ENCODE assay signal across 18 cellular contexts in genomic region chr12:48219635-48220034, GRCh38. TPM values are rescaled to one million over a fixed set of nuclear protein-coding genes. Genes with fewer than 3 reads are reported as not detected.
A peak's percentile ranks its signal among the peaks of the same experiment; 100 is the strongest.
DNase-seq lines count a peak whose midpoint lies in the region; ATAC-seq and TF ChIP-seq lines count a peak whose summit lies in the region.
"Had no signal": no experiment of that assay in that cellular context is flagged by ENCODE, and none has a peak within 500 bp of the region (broad histone marks: within the 10 kb centered on the region; RNA-seq: fewer than 3 reads in every experiment).

No MANE protein-coding gene starts in this region.

- H3K14ac ChIP-seq in trophoblast cell (ENCODE audit: low read length) = no peak overlapping the region

- H2AFZ ChIP-seq in SK-N-SH (ENCODE audit: low read depth) = no peak overlapping the region
- H2AFZ ChIP-seq in trophoblast cell (ENCODE audit: insufficient read depth, low read length, poor library complexity) = no peak overlapping the region

- ATAC-seq in SK-N-SH treated with all-trans-retinoic acid at 6 μM for 48 hours (peak; percentile 31), GM19463 (IDR thresholded peaks at IDR 0.05; ENCODE audit: unreplicated experiment) (no peak), HG03460 (IDR thresholded peaks at IDR 0.05; ENCODE audit: unreplicated experiment) (no peak)
- ATAC-seq: HepG2 had no signal

- H3K4me3 Mint-ChIP-seq in CD14-positive monocyte = no peak overlapping the region
- H3K4me3 Mint-ChIP-seq: HFFc6 had no signal

- H3K4ac ChIP-seq in trophoblast cell (ENCODE audit: low read depth, low read length) = no peak overlapping the region

- no peak overlapping the region for H3K4me3 ChIP-seq in SK-N-SH (ENCODE audit: low read depth in 2 of 2, low read length in 1 of 2)
- H3K4me3 ChIP-seq in trophoblast cell (ENCODE audit: low read depth, low read length) = no peak overlapping the region
- H3K4me3 ChIP-seq: BLaER1 had no signal

- 46% methylated on average over 1 of the region's 1 CpG for WGBS in SK-N-SH (ENCODE audit: low lambda C conversion rate)
- no CpG with 5 or more reads among the region's 1 CpG for WGBS in trophoblast cell (ENCODE audit: extremely low coverage, insufficient coverage, insufficient read length)

- no peak overlapping the region for H3K18ac ChIP-seq in trophoblast cell (ENCODE audit: low read length)

- no peak overlapping the region for H2BK120ac ChIP-seq in trophoblast cell (ENCODE audit: insufficient read depth, low read length, poor library complexity)

- H2BK5ac ChIP-seq in trophoblast cell (ENCODE audit: low read depth, low read length, poor library complexity) = no peak overlapping the region

- H3K4me1 ChIP-seq in SK-N-SH (ENCODE audit: control insufficient read depth in 1 of 2, insufficient read depth in 2 of 2, low read depth in 1 of 2, low read length in 1 of 2) = no peaks in the 10 kb centered on the region
- no peaks in the 10 kb centered on the region for H3K4me1 ChIP-seq in trophoblast cell (ENCODE audit: control insufficient read depth in 1 of 2, insufficient read depth in 2 of 2, low read length in 2 of 2)
- H3K4me1 ChIP-seq: BLaER1 had no signal

- no peak overlapping the region for H2BK12ac ChIP-seq in trophoblast cell (ENCODE audit: low read length)

- H3K79me1 ChIP-seq in trophoblast cell (ENCODE audit: low read length) = no peaks in the 10 kb centered on the region

- H3K9me3 ChIP-seq in SK-N-SH = no peaks in the 10 kb centered on the region
- H3K9me3 ChIP-seq in trophoblast cell (ENCODE audit: insufficient read depth, low read depth, low read length) = no peaks in the 10 kb centered on the region

- intact Hi-C loops in CD14-positive monocyte (cut with micrococcal nuclease) = loop anchor here (10.0 kb wide), 1 partner anchor 65 kb away; no protein-coding TSS in a partner anchor

- H2AK5ac ChIP-seq in trophoblast cell (ENCODE audit: low read length) = no peak overlapping the region

- H3K27me3 ChIP-seq in SK-N-SH (ENCODE audit: insufficient read depth) (no peaks in the 10 kb centered on the region), trophoblast cell (ENCODE audit: insufficient read depth, low read length) (no peaks in the 10 kb centered on the region)
- H3K27me3 ChIP-seq: BLaER1 had no signal

- H3K27ac Mint-ChIP-seq in CD14-positive monocyte = no peak overlapping the region
- H3K27ac Mint-ChIP-seq: CD4-positive, CD25-positive, alpha-beta regulatory T cell; HFFc6 had no signal

- no peak for TF ChIP-seq EP300 in SK-N-SH (IDR thresholded peaks at IDR 0.05; ENCODE audit: borderline replicate concordance in 1 of 2, low read depth in 1 of 2, low read length in 1 of 2)

- CTCF ChIA-PET in SK-N-SH (lab: Yijun Ruan, JAX) = no interaction called here

- H3K4me2 ChIP-seq in SK-N-SH (no peak overlapping the region), trophoblast cell (ENCODE audit: low read length) (no peak overlapping the region)
- H3K4me2 ChIP-seq: BLaER1 had no signal

- TF ChIP-seq RAD21 in SK-N-SH (IDR thresholded peaks at IDR 0.05; ENCODE audit: low read length) = no peak

- peaks cover 22 to 33% of the 10 kb centered on the region in 2 donors for H3K36me3 Mint-ChIP-seq in CD14-positive monocyte
- H3K36me3 Mint-ChIP-seq: CD4-positive, CD25-positive, alpha-beta regulatory T cell had no signal

- H3K23ac ChIP-seq in trophoblast cell (ENCODE audit: low read length) = no peak overlapping the region

- POLR2A ChIA-PET in SK-N-SH (lab: Yijun Ruan, JAX) = no interaction called here

- H3K9ac ChIP-seq in SK-N-SH (no peak overlapping the region), trophoblast cell (ENCODE audit: low read length) (no peak overlapping the region)
- H3K9ac ChIP-seq: BLaER1 had no signal

- no peak overlapping the region for H4K8ac ChIP-seq in trophoblast cell (ENCODE audit: low read depth, low read length)

- H3K4me1 Mint-ChIP-seq in CD14-positive monocyte = peaks cover 19% of the 10 kb centered on the region
- H3K4me1 Mint-ChIP-seq: CD4-positive, CD25-positive, alpha-beta regulatory T cell had no signal

- H3K36me3 ChIP-seq in SK-N-SH (replicated peaks in 1 of 2; ENCODE audit: control insufficient read depth in 1 of 2, insufficient read depth in 2 of 2, low read length in 1 of 2) (no peaks in the 10 kb centered on the region), trophoblast cell (ENCODE audit: control insufficient read depth in 1 of 2, insufficient read depth in 2 of 2, low read length in 2 of 2) (no peaks in the 10 kb centered on the region)
- H3K36me3 ChIP-seq: BLaER1 had no signal

- H3K9me2 ChIP-seq in SK-N-SH = no peaks in the 10 kb centered on the region

- no peak for DNase-seq in SK-N-SH
- DNase-seq in SK-MEL-5 (ENCODE audit: low read depth, low spot score) = peak; percentile 73
- peak; percentile 72 to 91 for DNase-seq in trophoblast cell
- no peak for DNase-seq in CD14-positive monocyte (ENCODE audit: low spot score)
- DNase-seq: AML-193; CD4-positive, CD25-positive, alpha-beta regulatory T cell; DMS79 treated with DMSO at 0.1 percent for 48 hours; EL; HCEC 1CT; HFFc6 had no signal

- peaks cover 3% of the 10 kb centered on the region for H3F3A ChIP-seq in SK-N-SH (replicated peaks; ENCODE audit: insufficient read depth)

- H3K79me2 ChIP-seq in SK-N-SH (ENCODE audit: insufficient read depth) (no peaks in the 10 kb centered on the region), trophoblast cell (ENCODE audit: control insufficient read depth, insufficient read depth, low read length, poor library complexity) (no peaks in the 10 kb centered on the region)

- H4K20me1 ChIP-seq in SK-N-SH (ENCODE audit: insufficient read depth) = no peaks in the 10 kb centered on the region
- H4K20me1 ChIP-seq: BLaER1 had no signal

- H4K12ac ChIP-seq in trophoblast cell (ENCODE audit: low read depth, low read length) = no peak overlapping the region

- peaks cover 0 to 1% (median 0%) of the 10 kb centered on the region in 3 donors for H3K27me3 Mint-ChIP-seq in CD14-positive monocyte (ENCODE audit: low read depth in 3 of 3)

- H3K9me3 Mint-ChIP-seq in CD14-positive monocyte = peaks cover 0 to 7% (median 0%) of the 10 kb centered on the region in 7 donors
- H3K9me3 Mint-ChIP-seq: HFFc6 had no signal

- H3K27ac ChIP-seq in SK-N-SH (ENCODE audit: low read depth in 2 of 2, low read length in 1 of 2) (no peak overlapping the region), trophoblast cell (ENCODE audit: low read depth, low read length) (no peak overlapping the region)
- H3K27ac ChIP-seq: 22Rv1, BLaER1 had no signal

- in situ Hi-C loops in SK-MEL-5 (cut with HindIII; ENCODE audit: low pct_unique_long_range_greater_than_20kb, low sequenced_read_pairs) = no loop called here

- TF ChIP-seq CTCF in SK-N-SH (IDR thresholded peaks at IDR 0.05) = no peak
- no peak for TF ChIP-seq CTCF in CD14-positive monocyte (IDR thresholded peaks at IDR 0.05)

- H4K91ac ChIP-seq in trophoblast cell (ENCODE audit: low read depth, low read length) = no peak overlapping the region

TF ChIP-seq in SK-N-SH treated with all-trans-retinoic acid at 6 μM for 48 hours, 23 proteins besides CTCF, POLR2A, EP300 and RAD21 (continues in another document):
- TF ChIP-seq CSDC2 (CRISPR knock-in tag; IDR thresholded peaks at IDR 0.05) (no peak), OSR1 (CRISPR knock-in tag; IDR thresholded peaks at IDR 0.05) (no peak), TOX (CRISPR knock-in tag; IDR thresholded peaks at IDR 0.05; ENCODE audit: borderline replicate concordance) (no peak), ZFP3 (CRISPR knock-in tag; IDR thresholded peaks at IDR 0.05) (no peak)

TF ChIP-seq in SK-N-SH, 30 proteins besides CTCF, POLR2A, EP300 and RAD21 (continues in another document):
- no peak for TF ChIP-seq ZBTB33 (IDR thresholded peaks at IDR 0.05; ENCODE audit: borderline replicate concordance, low read depth)

RNA-seq across cellular contexts. Expression of gene OR10AD1, which starts 16.5 kb away (rescaled TPM):
- polyA plus RNA-seq in SK-N-SH (2012; rRNA removed) (not detected in 2 replicates), CD14-positive monocyte (not detected)
- not detected in 2 replicates for polyA plus RNA-seq in SK-N-SH (2012; cell fraction: cytosol; rRNA removed)
- not detected in 2 replicates for polyA plus RNA-seq in SK-N-SH (2012; cell fraction: nucleus; rRNA removed)
- not detected in 2 replicates for total RNA-seq in SK-MEL-5 (2014; rRNA removed; shearing (Covaris generic))
- not detected in 2 replicates for polyA plus RNA-seq in SK-MEL-5 (2015; cell fraction: cytosol; rRNA removed)
- polyA plus RNA-seq in SK-MEL-5 (2015; cell fraction: nucleus; rRNA removed) = not detected in 2 replicates
- polyA plus RNA-seq in trophoblast cell (2013) = not detected in 2 replicates
- total RNA-seq: A673; CD4-positive, CD25-positive, alpha-beta regulatory T cell; H4; HepG2; HFFc6 had no signal
- polyA plus RNA-seq: HepG2 had no signal

RNA-seq across cellular contexts. Expression of gene CCDC184, which starts 36.2 kb away (rescaled TPM):
- polyA plus RNA-seq in SK-N-SH (2012; rRNA removed) = 4.2 and 5.8 TPM in 2 replicates
- 4.1 and 5.0 TPM in 2 replicates for polyA plus RNA-seq in SK-N-SH (2012; cell fraction: cytosol; rRNA removed)
- 3.5 and 4.3 TPM in 2 replicates for polyA plus RNA-seq in SK-N-SH (2012; cell fraction: nucleus; rRNA removed)
- 0.05 TPM in 2 replicates for total RNA-seq in SK-MEL-5 (2014; rRNA removed; shearing (Covaris generic))
- polyA plus RNA-seq in SK-MEL-5 (2015; cell fraction: cytosol; rRNA removed) = 0.37 and 1.7 TPM in 2 replicates
- polyA plus RNA-seq in SK-MEL-5 (2015; cell fraction: nucleus; rRNA removed) = not detected in 2 replicates
- 0.26 and 0.32 TPM in 2 replicates for polyA plus RNA-seq in trophoblast cell (2013)
- not detected for polyA plus RNA-seq in CD14-positive monocyte
- total RNA-seq: HepG2 had no signal
- polyA plus RNA-seq: HepG2 had no signal

Comparison
In these comparisons a context has a peak if more than half of its experiments do, and no peak if none do; other contexts are left out.
1. DNase-seq: peak in SK-MEL-5 (single experiment) and trophoblast cell (2 of 2); none in SK-N-SH (single experiment) and CD14-positive monocyte (single experiment).